ENCODE assay signal across 8 cellular contexts in the genomic region with DNA sequence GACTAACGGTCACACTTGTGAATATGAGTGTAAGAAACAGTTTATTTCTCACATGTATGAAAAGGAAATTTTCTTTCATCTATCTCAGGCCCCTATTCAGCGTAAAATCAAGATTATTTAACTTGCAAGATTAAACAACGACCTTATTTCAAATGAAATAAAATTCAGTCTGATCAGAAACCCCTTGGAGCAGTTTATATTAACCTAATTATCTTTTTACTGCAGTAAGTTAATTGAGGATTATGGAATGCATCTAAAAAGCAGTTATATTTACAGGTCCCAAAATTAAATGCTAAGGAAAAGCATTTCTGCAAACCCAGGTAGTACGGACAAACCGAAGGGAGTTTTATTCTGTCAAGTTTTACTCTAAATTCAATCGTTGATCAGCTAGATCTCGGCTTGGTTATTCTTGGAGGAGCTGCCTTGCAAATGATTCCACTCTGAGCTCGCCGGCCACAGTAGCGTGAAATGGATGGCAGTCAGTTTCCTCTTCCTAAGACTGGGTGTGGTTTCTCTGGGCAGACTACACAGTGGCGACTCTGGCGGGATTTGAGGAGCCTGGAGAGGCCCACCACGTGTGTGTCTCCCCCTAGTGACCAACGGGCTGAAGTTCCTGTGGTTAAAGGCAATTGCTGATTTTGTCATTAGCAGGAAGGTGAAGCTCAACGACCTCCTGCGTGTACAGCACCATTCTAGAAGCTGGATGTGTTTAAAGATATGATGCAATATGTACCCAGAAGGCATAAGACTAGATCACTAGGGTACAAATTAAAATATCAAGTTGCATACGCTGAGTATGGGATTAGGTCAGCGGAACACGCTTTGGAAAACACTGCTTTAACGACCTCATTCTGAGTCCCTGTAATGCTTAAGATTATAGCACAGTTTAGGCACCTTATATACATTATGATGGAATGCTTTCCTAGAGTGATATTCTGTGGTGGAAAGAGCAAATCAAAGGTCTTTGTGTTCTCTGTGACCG. TPM values are rescaled to one million over a fixed set of nuclear protein-coding genes. Genes with fewer than 3 reads are reported as not detected.
DNase-seq lines count a peak whose midpoint lies in the region; ATAC-seq and TF ChIP-seq lines count a peak whose summit lies in the region.

No MANE protein-coding gene starts in this region.

- DNase-seq in GM04504 (ENCODE audit: low read depth) (peak; percentile 93), HCEC 1CT (peak; percentile 97), MM.1S (peak; percentile 95), SJSA1 (ENCODE audit: low read depth in 1 of 2, low spot score in 2 of 2) (peak; percentile 86 to 93), glomerular visceral epithelial cell (ENCODE audit: extremely low spot score) (peak; percentile 97), omental fat pad (ENCODE audit: low spot score) (peak; percentile 59), thoracic aorta (ENCODE audit: low spot score) (peak; percentile 70)

- peaks cover 2% of the 10 kb centered on the region for H3K27me3 Mint-ChIP-seq in activated naive CD4-positive, alpha-beta T cell treated with anti-CD3 and anti-CD28 coated beads, Interleukin-2, amount 50 U/mL, for 24 hours

- no peaks in the 10 kb centered on the region for H3K9me2 ChIP-seq in MM.1S (replicated peaks; ENCODE audit: insufficient read depth, low read length)

- H3K4me3 ChIP-seq in MM.1S (ENCODE audit: low read length) (peak overlapping the region; percentile 65), SJSA1 (peak overlapping the region; percentile 64), thoracic aorta (peak overlapping the region; percentile 91)

- H3F3A ChIP-seq in MM.1S (ENCODE audit: insufficient read depth, low read length): peaks cover 7% of the 10 kb centered on the region; the same call in 1 of the 2 replicates

- H3K27ac Mint-ChIP-seq in activated naive CD4-positive, alpha-beta T cell treated with anti-CD3 and anti-CD28 coated beads, Interleukin-2, amount 50 U/mL, for 24 hours: peak overlapping the region; percentile 97

- TF ChIP-seq CTCF in MM.1S (IDR thresholded peaks at IDR 0.05; ENCODE audit: low read length): peak; percentile 93
- peak in 1 of 3 donors; percentile 83 for TF ChIP-seq CTCF in omental fat pad (IDR thresholded peaks at IDR 0.05)
- peak; percentile 86 for TF ChIP-seq CTCF in thoracic aorta (IDR thresholded peaks at IDR 0.05)

- peak; percentile 98 for ATAC-seq in omental fat pad (ENCODE audit: low FRiP score)
- ATAC-seq in thoracic aorta (ENCODE audit: insufficient number of reproducible peaks, low FRiP score, low read depth): peak; percentile 95

- H3K9me3 ChIP-seq in MM.1S (replicated peaks; ENCODE audit: insufficient read depth, low read length): no peaks in the 10 kb centered on the region
- H3K9me3 ChIP-seq in SJSA1 (replicated peaks): no peaks in the 10 kb centered on the region
- H3K9me3 ChIP-seq in thoracic aorta: no peaks in the 10 kb centered on the region

- H3K4me1 ChIP-seq in MM.1S (ENCODE audit: low read length) (peaks cover 5% of the 10 kb centered on the region; the same call in 1 of the 2 replicates), SJSA1 (replicated peaks) (peaks cover 18% of the 10 kb centered on the region), thoracic aorta (ENCODE audit: control insufficient read depth in 1 of 2, low read depth in 2 of 2) (peaks cover 5 to 12% of the 10 kb centered on the region in 2 donors)

- H3K36me3 ChIP-seq in MM.1S (replicated peaks; ENCODE audit: insufficient read depth, low read length) (no peaks in the 10 kb centered on the region), SJSA1 (no peaks in the 10 kb centered on the region), thoracic aorta (no peaks in the 10 kb centered on the region)

- H4K20me1 ChIP-seq in MM.1S (ENCODE audit: insufficient read depth, low read length): no peaks in the 10 kb centered on the region

- peak overlapping the region; percentile 48 for H3K4me2 ChIP-seq in MM.1S (ENCODE audit: low read depth, low read length)

- no peaks in the 10 kb centered on the region for H3K9me3 Mint-ChIP-seq in activated naive CD4-positive, alpha-beta T cell treated with anti-CD3 and anti-CD28 coated beads, Interleukin-2, amount 50 U/mL, for 24 hours

- H3K27me3 ChIP-seq in MM.1S (replicated peaks; ENCODE audit: insufficient read depth, low read length): no peaks in the 10 kb centered on the region
- H3K27me3 ChIP-seq in SJSA1 (replicated peaks): no peaks in the 10 kb centered on the region
- no peaks in the 10 kb centered on the region for H3K27me3 ChIP-seq in thoracic aorta (replicated peaks; ENCODE audit: insufficient read depth)

- H3K27ac ChIP-seq in MM.1S (ENCODE audit: low read length): peak overlapping the region; percentile 80
- H3K27ac ChIP-seq in SJSA1: peak overlapping the region; percentile 99
- H3K27ac ChIP-seq in thoracic aorta: peak overlapping the region; percentile 96 to 97

- peak overlapping the region; percentile 88 for H3K9ac ChIP-seq in MM.1S (ENCODE audit: low read length)

- H3K36me3 Mint-ChIP-seq in activated naive CD4-positive, alpha-beta T cell treated with anti-CD3 and anti-CD28 coated beads, Interleukin-2, amount 50 U/mL, for 24 hours: no peaks in the 10 kb centered on the region

- H3K79me2 ChIP-seq in MM.1S (ENCODE audit: low read length): no peaks in the 10 kb centered on the region

- H3K4me3 Mint-ChIP-seq in activated naive CD4-positive, alpha-beta T cell treated with anti-CD3 and anti-CD28 coated beads, Interleukin-2, amount 50 U/mL, for 24 hours: peak overlapping the region; percentile 91

- peak overlapping the region; percentile 92 for H2AFZ ChIP-seq in MM.1S (ENCODE audit: low read length)

- peaks cover 18% of the 10 kb centered on the region for H3K4me1 Mint-ChIP-seq in activated naive CD4-positive, alpha-beta T cell treated with anti-CD3 and anti-CD28 coated beads, Interleukin-2, amount 50 U/mL, for 24 hours

RNA-seq across cellular contexts. Expression of gene PRKRA, which starts 36.4 kb away (rescaled TPM):
- total RNA-seq in SJSA1 (2014; rRNA removed; shearing (Covaris generic)): 54.0 and 80.1 TPM in 2 replicates
- 10 to 100 TPM; 50.7 to 67.4 (median 60.4) TPM for total RNA-seq in omental fat pad
- 10 to 100 TPM; 61.3 to 71.5 TPM for total RNA-seq in thoracic aorta

RNA-seq across cellular contexts. Expression of gene PJVK, which starts 36.6 kb away (rescaled TPM):
- 0.03 and 0.08 TPM in 2 replicates for total RNA-seq in SJSA1 (2014; rRNA removed; shearing (Covaris generic))
- total RNA-seq in omental fat pad (1 to 10 TPM; 2.2 to 2.8 (median 2.5) TPM), thoracic aorta (1 to 10 TPM; 1.8 TPM)

Comparison
In these comparisons a context has a peak if more than half of its experiments do, and no peak if none do; other contexts are left out.
1. Peak in every context shown above with its lines: DNase-seq, ATAC-seq, H3K4me3 ChIP-seq and H3K27ac ChIP-seq.